23 cellular contexts compared by ENCODE assay signal in genomic region chr1:157469715-157470114, GRCh38.
DNase-seq lines count a peak whose midpoint lies in the region; ATAC-seq, FAIRE-seq and TF ChIP-seq lines count a peak whose summit lies in the region.
"Had no signal": no experiment of that assay in that cellular context is flagged by ENCODE, and none has a peak within 500 bp of the region (broad histone marks: within the 10 kb centered on the region; RNA-seq: fewer than 3 reads in every experiment).

No MANE protein-coding gene starts in this region.

- H3K27me3 ChIP-seq in HepG2 (ENCODE audit: control insufficient read depth in 1 of 2, insufficient read depth in 2 of 2, low read length in 2 of 2), result no peaks in the 10 kb centered on the region
- no peaks in the 10 kb centered on the region for H3K27me3 ChIP-seq in right lobe of liver
- H3K27me3 ChIP-seq: BE2C had no signal

- ATAC-seq in HepG2 (no peak), right lobe of liver (no peak), WTC11 (peak; percentile 16; the same call in 1 of the 2 replicates)
- ATAC-seq: Panc1 had no signal

- H3K9me3 ChIP-seq in HepG2 (ENCODE audit: low read length) (no peaks in the 10 kb centered on the region), right lobe of liver (no peaks in the 10 kb centered on the region)
- H3K9me3 ChIP-seq: BE2C had no signal

- H2AFZ ChIP-seq in HepG2 (ENCODE audit: low read length), result no peak overlapping the region

- H3K4me3 ChIP-seq in HepG2 (replicated peaks in 1 of 3; ENCODE audit: insufficient read depth in 1 of 3, low read depth in 2 of 3, low read length in 3 of 3), result no peak overlapping the region
- H3K4me3 ChIP-seq in right lobe of liver, result no peak overlapping the region

- H3K9me3 Mint-ChIP-seq in WTC11 (no peaks in the 10 kb centered on the region), nephron (no peaks in the 10 kb centered on the region)
- no peaks in the 10 kb centered on the region for H3K9me3 Mint-ChIP-seq in activated CD4-positive, alpha-beta T cell treated with anti-CD3 and anti-CD28 coated beads, Interleukin-2, amount 10 ng/mL, durations not matched to agents 24 days and 14 days

- CTCF ChIA-PET in HepG2 (lab: Yijun Ruan, JAX; ENCODE audit: low intra/inter-chr PET ratio, low total read pairs) (no interaction called here), WTC11 (lab: Charles Lee) (no interaction called here)

- H3K36me3 ChIP-seq in HepG2 (replicated peaks in 1 of 2; ENCODE audit: control insufficient read depth in 1 of 2, insufficient read depth in 2 of 2, low read length in 2 of 2) (no peaks in the 10 kb centered on the region), right lobe of liver (no peaks in the 10 kb centered on the region)
- H3K36me3 ChIP-seq: BE2C had no signal

- H3K27ac ChIP-seq in HepG2 (ENCODE audit: extremely low read length, insufficient read depth, low read length), result no peak overlapping the region
- no peak overlapping the region for H3K27ac ChIP-seq in right lobe of liver
- H3K27ac ChIP-seq: HL-60, RWPE1 had no signal

- FAIRE-seq in HepG2 (lab: Jason Lieb, UNC), result no peak

- H3K27ac Mint-ChIP-seq in WTC11 (no peak overlapping the region), nephron (peak overlapping the region in 2 of 3 experiments; percentile 28 to 33)
- no peak overlapping the region for H3K27ac Mint-ChIP-seq in activated CD4-positive, alpha-beta T cell treated with anti-CD3 and anti-CD28 coated beads, Interleukin-2, amount 10 ng/mL, durations not matched to agents 24 days and 14 days
- H3K27ac Mint-ChIP-seq: CD4-positive, CD25-positive, alpha-beta regulatory T cell had no signal

- intact Hi-C loops in HepG2 (cut with micrococcal nuclease; ENCODE audit: unreplicated experiment) (no loop called here), right lobe of liver (cut with DNase I) (no loop called here)
- intact Hi-C loops in activated CD4-positive, alpha-beta T cell treated with anti-CD3 and anti-CD28 coated beads, Interleukin-2, amount 10 ng/mL, durations not matched to agents 24 days and 14 days (cut with micrococcal nuclease), result no loop called here

- no peak for TF ChIP-seq POLR2A in HepG2 (IDR thresholded peaks at IDR 0.05; ENCODE audit: insufficient read depth in 1 of 2, low read depth in 2 of 2, low read length in 2 of 2)
- no peak for TF ChIP-seq POLR2A in right lobe of liver (IDR thresholded peaks at IDR 0.05)

- in situ Hi-C loops in HepG2 (cut with HindIII; ENCODE audit: extremely low pct_ligation_motif_present, low pct_unique_long_range_greater_than_20kb), result no loop called here

- no peak for TF ChIP-seq CTCF in HepG2 (CRISPR knock-in tag; IDR thresholded peaks at IDR 0.05)
- no peak for TF ChIP-seq CTCF in right lobe of liver (IDR thresholded peaks at IDR 0.05)
- TF ChIP-seq CTCF in WTC11 (IDR thresholded peaks at IDR 0.05), result no peak
- TF ChIP-seq CTCF in nephron (IDR thresholded peaks at IDR 0.05; ENCODE audit: unreplicated experiment in 3 of 3), result no peak

- BruUV-seq in HepG2 (replicated peaks; lab: Mats Ljungman, UMichigan), result no TSS peak

- H3K4me1 Mint-ChIP-seq in WTC11 (peaks cover 31% of the 10 kb centered on the region), nephron (no peaks in the 10 kb centered on the region)
- no peaks in the 10 kb centered on the region for H3K4me1 Mint-ChIP-seq in activated CD4-positive, alpha-beta T cell treated with anti-CD3 and anti-CD28 coated beads, Interleukin-2, amount 10 ng/mL, durations not matched to agents 24 days and 14 days
- H3K4me1 Mint-ChIP-seq: CD4-positive, CD25-positive, alpha-beta regulatory T cell had no signal

- TF ChIP-seq RAD21 in HepG2 (CRISPR knock-in tag; IDR thresholded peaks at IDR 0.05), result no peak

- DNase-seq in HepG2 (ENCODE audit: low spot score) (no peak), right lobe of liver (no peak), WTC11 (ENCODE audit: low spot score) (no peak), DMS153 (lab: John Stamatoyannopoulos, UW) (no peak), kidney tubule cell (ENCODE audit: low spot score) (no peak)
- no peak for DNase-seq in activated CD4-positive, alpha-beta T cell treated with anti-CD3 and anti-CD28 coated beads, Interleukin-2, amount 10 ng/mL, durations not matched to agents 24 days and 14 days
- DNase-seq: 8988T; ACHN; BE2C; CD4-positive, CD25-positive, alpha-beta regulatory T cell; Kasumi-1; NCI-H1105; NCI-H1436 treated with DMSO at 0.1 percent for 48 hours; NCI-H187 treated with DMSO at 0.1 percent for 48 hours; NCI-H2171 treated with DMSO at 0.1 percent for 48 hours; NCI-H345; NCI-H510A treated with DMSO at 0.1 percent for 48 hours; NCI-H748 treated with DMSO at 0.1 percent for 48 hours; SHP77 had no signal

- no peak overlapping the region for H3K9ac ChIP-seq in HepG2 (ENCODE audit: insufficient read depth, low read depth, low read length)

- H3K79me2 ChIP-seq in HepG2 (ENCODE audit: insufficient read depth, low read length), result no peaks in the 10 kb centered on the region

- POLR2A ChIA-PET in HepG2 (lab: Yijun Ruan, JAX) (no interaction called here), WTC11 (lab: Charles Lee) (no interaction called here)

- H3K4me3 Mint-ChIP-seq in WTC11, result no peak overlapping the region
- H3K4me3 Mint-ChIP-seq in nephron, result no peak overlapping the region
- H3K4me3 Mint-ChIP-seq in activated CD4-positive, alpha-beta T cell treated with anti-CD3 and anti-CD28 coated beads, Interleukin-2, amount 10 ng/mL, durations not matched to agents 24 days and 14 days, result no peak overlapping the region
- H3K4me3 Mint-ChIP-seq: CD4-positive, CD25-positive, alpha-beta regulatory T cell had no signal

- no peaks in the 10 kb centered on the region for H3K4me1 ChIP-seq in HepG2 (ENCODE audit: insufficient read depth, low read length)
- no peaks in the 10 kb centered on the region for H3K4me1 ChIP-seq in right lobe of liver
- H3K4me1 ChIP-seq: BE2C had no signal

- H3K36me3 Mint-ChIP-seq in WTC11, result no peaks in the 10 kb centered on the region
- H3K36me3 Mint-ChIP-seq in nephron (ENCODE audit: low read depth), result no peaks in the 10 kb centered on the region
- no peaks in the 10 kb centered on the region for H3K36me3 Mint-ChIP-seq in activated CD4-positive, alpha-beta T cell treated with anti-CD3 and anti-CD28 coated beads, Interleukin-2, amount 10 ng/mL, durations not matched to agents 24 days and 14 days (ENCODE audit: low read depth)
- H3K36me3 Mint-ChIP-seq: CD4-positive, CD25-positive, alpha-beta regulatory T cell had no signal

- TF ChIP-seq EP300 in HepG2 (IDR thresholded peaks at IDR 0.05; ENCODE audit: low read depth in 2 of 2, low read length in 2 of 2) (no peak), HepG2 (CRISPR knock-in tag; IDR thresholded peaks at IDR 0.05; ENCODE audit: borderline replicate concordance) (no peak)

- H4K20me1 ChIP-seq in HepG2 (ENCODE audit: insufficient read depth, low read length), result no peaks in the 10 kb centered on the region

- H3K27me3 Mint-ChIP-seq in WTC11 (ENCODE audit: low read depth) (no peaks in the 10 kb centered on the region), nephron (ENCODE audit: low read depth) (peaks cover 6% of the 10 kb centered on the region)
- H3K27me3 Mint-ChIP-seq in activated CD4-positive, alpha-beta T cell treated with anti-CD3 and anti-CD28 coated beads, Interleukin-2, amount 10 ng/mL, durations not matched to agents 24 days and 14 days, result peaks cover 13% of the 10 kb centered on the region

- no peak overlapping the region for H3K4me2 ChIP-seq in HepG2 (ENCODE audit: low read depth, low read length)

TF ChIP-seq in HepG2, 621 proteins besides CTCF, POLR2A, EP300 and RAD21:
- no peak for TF ChIP-seq GTF3A (CRISPR knock-in tag; conservative IDR thresholded peaks at IDR 0.05)
- no peak for TF ChIP-seq SNAPC5 (CRISPR knock-in tag; IDR thresholded peaks at IDR 0.05; ENCODE audit: borderline replicate concordance)
- no peak for TF ChIP-seq IKZF4 (CRISPR knock-in tag; IDR thresholded peaks at IDR 0.05; ENCODE audit: borderline replicate concordance, low read depth, not compliant biosample characterization)
- no peak for TF ChIP-seq SIN3A (IDR thresholded peaks at IDR 0.05; ENCODE audit: borderline replicate concordance, low read depth, low read length)
- peak; percentile 71; the same call in 1 of the 2 replicates for TF ChIP-seq RAD51 (IDR thresholded peaks at IDR 0.05; ENCODE audit: borderline replicate concordance)

TF ChIP-seq in WTC11, 78 proteins besides CTCF, POLR2A, EP300 and RAD21 (continues in another document):
- TF ChIP-seq IRF1 (CRISPR knock-in tag; IDR thresholded peaks at IDR 0.05), result no peak
- no peak for TF ChIP-seq ERG (CRISPR knock-in tag; IDR thresholded peaks at IDR 0.05)
- TF ChIP-seq TEAD4 (CRISPR knock-in tag; IDR thresholded peaks at IDR 0.05), result no peak
- TF ChIP-seq ZNF396 (CRISPR knock-in tag; IDR thresholded peaks at IDR 0.05; ENCODE audit: borderline replicate concordance), result no peak
- no peak for TF ChIP-seq NFYB (CRISPR knock-in tag; conservative IDR thresholded peaks at IDR 0.05; ENCODE audit: low read depth)
- no peak for TF ChIP-seq MLX (CRISPR knock-in tag; IDR thresholded peaks at IDR 0.05)
- no peak for TF ChIP-seq FOXJ3 (CRISPR knock-in tag; IDR thresholded peaks at IDR 0.05; ENCODE audit: borderline replicate concordance)
- TF ChIP-seq ZNF423 (CRISPR knock-in tag; IDR thresholded peaks at IDR 0.05), result no peak

Comparison
In these comparisons a context has a peak if more than half of its experiments do, and no peak if none do; other contexts are left out.
1. H3K27ac Mint-ChIP-seq: peak in nephron (2 of 3); none in WTC11 (single experiment) and activated CD4-positive, alpha-beta T cell treated with anti-CD3 and anti-CD28 coated beads, Interleukin-2, amount 10 ng/mL, durations not matched to agents 24 days and 14 days (single experiment).